ENCODE assay signal across 8 cellular contexts in the genomic region with DNA sequence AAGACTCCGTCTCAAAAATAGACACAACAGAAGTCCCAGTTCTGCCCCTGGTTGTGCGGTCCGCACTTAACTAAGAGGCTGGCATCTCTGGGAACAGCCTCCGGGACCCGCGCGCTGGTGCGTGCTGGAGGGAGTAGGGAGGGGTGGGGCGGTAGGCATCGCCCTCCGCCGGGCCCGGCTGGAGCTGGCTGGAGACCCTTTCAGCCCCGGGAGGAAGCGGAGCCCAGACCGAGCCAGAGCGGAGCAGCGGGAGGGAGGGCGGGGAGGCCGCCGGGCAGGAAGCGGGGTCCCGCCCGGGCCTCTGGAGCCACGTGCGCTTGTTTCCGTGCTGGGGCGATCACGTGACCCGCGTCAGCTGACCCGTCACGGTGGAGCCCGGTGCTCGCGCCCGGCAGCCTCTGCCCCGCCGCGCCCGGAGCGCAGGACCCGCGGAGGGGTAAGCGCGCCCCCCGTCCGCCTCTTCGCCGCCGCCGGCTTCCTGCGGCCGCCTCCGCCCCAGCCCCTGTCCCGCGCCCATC. TPM values are rescaled to one million over a fixed set of nuclear protein-coding genes. Genes with fewer than 3 reads are reported as not detected.
DNase-seq lines count a peak whose midpoint lies in the region; ATAC-seq and TF ChIP-seq lines count a peak whose summit lies in the region.

WDR81 (plus strand) TSS at position 354 of the 518 bp plus-strand sequence. CDS start 256 bp downstream, outside the sequence.

- DNase-seq in GM13977 (ENCODE audit: low spot score) (peak; percentile 96), NCI-H460 (ENCODE audit: extremely low read depth, low read depth) (peak; percentile 72), coronary artery (ENCODE audit: low spot score) (peak; percentile 92), left colon (peak; percentile 92 to 96)
- peak; percentile 82 for DNase-seq in activated CD4-positive, alpha-beta T cell treated with anti-CD3 and anti-CD28 coated beads, Interleukin-2, amount 50 U/mL, for 1 hour
- peak; percentile 67 to 89 (median 75) for DNase-seq in stimulated activated CD4-positive, alpha-beta T cell treated with anti-CD3 and anti-CD28 coated beads, Interleukin-1b, Interleukin-23, amount 100 ng/mL, for 24 hours (ENCODE audit: low read depth in 4 of 4, low spot score in 1 of 4)

- in situ Hi-C loops in GM13977 (cut with MboI; ENCODE audit: low pct_unique_long_range_greater_than_20kb, low sequenced_read_pairs, unreplicated experiment), result loop anchor here (25.0 kb wide), 1 partner anchor 313 kb away; the partner anchor contains the start of genes DPH1, OVCA2 and RTN4RL1

- H3K4me3 ChIP-seq in coronary artery, result peak within 1 kb of the TSS; percentile 91

- ATAC-seq in HG02870 (IDR thresholded peaks at IDR 0.05; ENCODE audit: unreplicated experiment) (peak; percentile 42), left colon (peak; percentile 87), GM18873 (IDR thresholded peaks at IDR 0.05; ENCODE audit: low FRiP score, unreplicated experiment) (no peak)

- peak within 1 kb of the TSS; percentile 70 to 92 for H3K27ac ChIP-seq in coronary artery

- TF ChIP-seq CTCF in GM13977 (IDR thresholded peaks at IDR 0.05; ENCODE audit: extremely low read depth, insufficient read depth, missing control alignments) (no peak), coronary artery (IDR thresholded peaks at IDR 0.05) (no peak)

- intact Hi-C loops in left colon (cut with DNase I, micrococcal nuclease), result loop anchor here (5.0 to 10.0 kb wide), 2 partner anchors 58 to 60 kb away; no protein-coding TSS in a partner anchor

RNA-seq across cellular contexts. Expression of gene WDR81, which starts in this region (rescaled TPM):
- 12.2 and 12.6 TPM in 2 replicates for total RNA-seq in NCI-H460 (2014; rRNA removed; shearing (Covaris generic))
- 26.3 and 29.8 TPM in 2 replicates for polyA plus RNA-seq in NCI-H460 (2014; cell fraction: nucleus; rRNA removed)
- 10 to 100 TPM; 16.1 to 23.4 TPM for total RNA-seq in left colon
